8 cellular contexts compared by ENCODE assay signal in the genomic region with DNA sequence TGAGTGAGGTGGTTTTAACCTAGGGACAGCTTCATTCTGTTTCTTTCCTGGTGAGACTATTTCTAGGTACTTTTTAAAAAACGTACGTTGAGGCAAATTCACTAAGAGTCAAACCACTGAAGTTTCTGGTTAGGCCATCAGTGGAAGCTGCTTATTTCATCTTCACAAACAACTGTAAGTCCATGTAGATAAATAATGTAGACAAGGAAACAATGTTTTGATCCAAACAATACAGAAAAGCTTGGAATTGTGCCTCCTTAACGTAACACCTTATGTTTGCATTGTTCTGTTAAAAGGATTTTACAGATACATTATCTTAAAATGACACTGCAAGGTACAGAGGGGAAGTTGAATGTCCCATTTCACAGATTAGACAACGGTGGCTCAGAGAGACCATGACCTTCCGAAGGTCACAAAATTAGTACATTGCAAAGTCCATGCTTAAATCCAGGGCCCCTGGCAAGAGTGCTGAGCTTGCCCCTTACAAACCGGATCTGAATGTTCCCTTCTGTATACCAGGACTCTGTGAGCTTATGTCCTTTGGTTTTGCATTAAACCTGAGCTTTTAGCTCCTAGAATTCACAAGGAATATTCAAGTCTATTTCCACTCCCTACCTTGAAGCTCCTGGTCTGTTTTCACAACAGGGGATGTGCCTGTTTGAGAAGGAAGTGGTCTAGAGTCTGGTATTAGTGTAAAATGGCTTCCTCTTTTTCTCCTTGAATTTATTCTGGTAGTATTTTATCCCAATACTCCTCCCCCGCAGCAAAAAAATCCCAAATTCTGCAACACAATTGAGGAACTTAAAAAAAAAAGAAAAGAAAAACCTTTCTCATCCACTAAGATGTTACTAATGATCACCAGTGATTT. TPM values are rescaled to one million over a fixed set of nuclear protein-coding genes. Genes with fewer than 3 reads are reported as not detected.
A peak's percentile ranks its signal among the peaks of the same experiment; 100 is the strongest.
DNase-seq lines count a peak whose midpoint lies in the region; ATAC-seq and TF ChIP-seq lines count a peak whose summit lies in the region.

No MANE protein-coding gene starts in this region.

- peak; percentile 17 for DNase-seq in NCI-H2171 treated with DMSO at 0.1 percent for 48 hours (lab: John Stamatoyannopoulos, UW)
- no peak for DNase-seq in NCI-H2171 (lab: John Stamatoyannopoulos, UW)
- DNase-seq in SK-MEL-5 (ENCODE audit: low read depth, low spot score), result peak; percentile 42
- DNase-seq in esophagus squamous epithelium (lab: John Stamatoyannopoulos, UW), result no peak
- peak in 1 of 2 donors; percentile 48 for DNase-seq in trophoblast cell
- DNase-seq in SW 1271 (lab: John Stamatoyannopoulos, UW), result no peak

- H2BK5ac ChIP-seq in trophoblast cell (ENCODE audit: low read depth, low read length, poor library complexity), result no peak overlapping the region

- H3K18ac ChIP-seq in trophoblast cell (ENCODE audit: low read length), result no peak overlapping the region

- intact Hi-C loops in esophagus squamous epithelium (cut with DNase I), result no loop called here

- no peak overlapping the region for H3K23ac ChIP-seq in trophoblast cell (ENCODE audit: low read length)

- no peak overlapping the region for H3K4me2 ChIP-seq in trophoblast cell (ENCODE audit: low read length)

- H3K9me3 ChIP-seq in esophagus squamous epithelium, result no peaks in the 10 kb centered on the region
- H3K9me3 ChIP-seq in trophoblast cell (ENCODE audit: insufficient read depth, low read depth, low read length), result no peaks in the 10 kb centered on the region

- 30 to 35% methylated on average over 7 of the region's 7 CpGs for WGBS in esophagus squamous epithelium, 2 donors
- no CpG with 5 or more reads among the region's 7 CpGs for WGBS in trophoblast cell (ENCODE audit: extremely low coverage, insufficient coverage, insufficient read length)

- TF ChIP-seq CTCF in esophagus squamous epithelium (IDR thresholded peaks at IDR 0.05), result no peak

- H3K4ac ChIP-seq in trophoblast cell (ENCODE audit: low read depth, low read length), result no peak overlapping the region

- ATAC-seq in HG03159 (IDR thresholded peaks at IDR 0.05; ENCODE audit: unreplicated experiment) (no peak), HG03139 (IDR thresholded peaks at IDR 0.05; ENCODE audit: unreplicated experiment) (no peak)

- H2AK5ac ChIP-seq in trophoblast cell (ENCODE audit: low read length), result no peak overlapping the region

- peak overlapping the region; percentile 78 to 94 (median 90) for H3K27ac ChIP-seq in esophagus squamous epithelium
- peak overlapping the region; percentile 60 for H3K27ac ChIP-seq in trophoblast cell (ENCODE audit: low read depth, low read length)

- H3K4me3 ChIP-seq in esophagus squamous epithelium, result peak overlapping the region in 1 of 4 donors; percentile 44
- H3K4me3 ChIP-seq in trophoblast cell (ENCODE audit: low read depth, low read length), result no peak overlapping the region

- H2BK12ac ChIP-seq in trophoblast cell (ENCODE audit: low read length), result peak overlapping the region; percentile 72

- no peaks in the 10 kb centered on the region for H3K79me2 ChIP-seq in trophoblast cell (ENCODE audit: control insufficient read depth, insufficient read depth, low read length, poor library complexity)

- H3K36me3 ChIP-seq in esophagus squamous epithelium, result no peaks in the 10 kb centered on the region
- H3K36me3 ChIP-seq in trophoblast cell (ENCODE audit: control insufficient read depth in 1 of 2, insufficient read depth in 2 of 2, low read length in 2 of 2), result no peaks in the 10 kb centered on the region

- peaks cover 26 to 42% (median 30%) of the 10 kb centered on the region in 3 donors for H3K4me1 ChIP-seq in esophagus squamous epithelium
- peaks cover 4 to 5% of the 10 kb centered on the region in 2 experiments for H3K4me1 ChIP-seq in trophoblast cell (ENCODE audit: control insufficient read depth in 1 of 2, insufficient read depth in 2 of 2, low read length in 2 of 2)

- H4K91ac ChIP-seq in trophoblast cell (ENCODE audit: low read depth, low read length), result peak overlapping the region; percentile 32

- TF ChIP-seq POLR2A in esophagus squamous epithelium (IDR thresholded peaks at IDR 0.05), result no peak

- H2BK120ac ChIP-seq in trophoblast cell (ENCODE audit: insufficient read depth, low read length, poor library complexity), result peak overlapping the region; percentile 25

- peaks cover 18% of the 10 kb centered on the region for H3K79me1 ChIP-seq in trophoblast cell (ENCODE audit: low read length)

- H3K9ac ChIP-seq in trophoblast cell (ENCODE audit: low read length), result no peak overlapping the region

- H3K14ac ChIP-seq in trophoblast cell (ENCODE audit: low read length), result peak overlapping the region; percentile 73

- peak overlapping the region; percentile 9 for H2AFZ ChIP-seq in trophoblast cell (ENCODE audit: insufficient read depth, low read length, poor library complexity)

- in situ Hi-C loops in SK-MEL-5 (cut with HindIII; ENCODE audit: low pct_unique_long_range_greater_than_20kb, low sequenced_read_pairs), result no loop called here

- H4K8ac ChIP-seq in trophoblast cell (ENCODE audit: low read depth, low read length), result no peak overlapping the region

- H4K12ac ChIP-seq in trophoblast cell (ENCODE audit: low read depth, low read length), result peak overlapping the region; percentile 59

- no peaks in the 10 kb centered on the region for H3K27me3 ChIP-seq in esophagus squamous epithelium
- H3K27me3 ChIP-seq in trophoblast cell (ENCODE audit: insufficient read depth, low read length), result no peaks in the 10 kb centered on the region

RNA-seq across cellular contexts. Expression of a gene that starts 28.8 kb away (rescaled TPM):
- total RNA-seq in SK-MEL-5 (2014; rRNA removed; shearing (Covaris generic)), result 13.9 and 16.0 TPM in 2 replicates
- 18.4 and 26.7 TPM in 2 replicates for polyA plus RNA-seq in SK-MEL-5 (2015; cell fraction: cytosol; rRNA removed)
- 21.8 and 28.2 TPM in 2 replicates for polyA plus RNA-seq in SK-MEL-5 (2015; cell fraction: nucleus; rRNA removed)
- 10 to 100 TPM; 20.7 to 27.5 (median 22.2) TPM for total RNA-seq in esophagus squamous epithelium
- 45.3 and 46.1 TPM in 2 replicates for polyA plus RNA-seq in trophoblast cell (2013)

Comparison
In these comparisons a context has a peak if more than half of its experiments do, and no peak if none do; other contexts are left out.
1. DNase-seq: peak in NCI-H2171 treated with DMSO at 0.1 percent for 48 hours (single experiment) and SK-MEL-5 (single experiment); none in NCI-H2171 (single experiment), esophagus squamous epithelium (single experiment) and SW 1271 (0 of 2).